In the genomic region with DNA sequence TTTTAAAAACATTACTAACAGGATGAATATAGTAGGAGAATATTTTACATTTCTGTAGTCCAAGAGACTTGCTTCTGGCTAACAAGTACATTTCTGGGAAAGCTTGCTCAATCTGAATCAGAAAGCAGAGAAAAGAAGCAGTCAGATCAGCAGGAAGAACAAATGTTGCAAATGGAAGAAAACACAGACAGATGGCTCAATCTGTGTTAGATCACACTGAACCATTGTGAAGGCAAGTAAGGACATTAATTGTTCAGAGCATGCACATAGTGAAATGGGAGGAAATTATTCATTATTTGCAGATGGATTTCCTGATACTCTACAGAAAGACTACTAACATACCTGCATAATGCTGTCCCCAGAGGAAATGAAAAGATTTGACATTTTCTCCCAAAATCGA, we compare ENCODE assay signal across 12 cellular contexts.
DNase-seq lines count a peak whose midpoint lies in the region; ATAC-seq lines count a peak whose summit lies in the region.
"Had no signal": no experiment of that assay in that cellular context is flagged by ENCODE, and none has a peak within 500 bp of the region (broad histone marks: within the 10 kb centered on the region; RNA-seq: fewer than 3 reads in every experiment).

No MANE protein-coding gene starts in this region.

- H3K9me3 ChIP-seq in right cardiac atrium (ENCODE audit: control insufficient read depth, low read length) = no peaks in the 10 kb centered on the region
- H3K9me3 ChIP-seq: colonic mucosa, upper lobe of left lung had no signal

- no peaks in the 10 kb centered on the region for H3K4me1 ChIP-seq in right cardiac atrium (ENCODE audit: control insufficient read depth, insufficient read depth, low read length)
- H3K4me1 ChIP-seq: colonic mucosa, upper lobe of left lung had no signal

- ATAC-seq in Right ventricle myocardium inferior (peak; percentile 54), right cardiac atrium (peak; percentile 40 to 49), HG03460 (IDR thresholded peaks at IDR 0.05; ENCODE audit: unreplicated experiment) (no peak), GM21529 (IDR thresholded peaks at IDR 0.05; ENCODE audit: unreplicated experiment) (no peak)

- H3K27ac ChIP-seq in right cardiac atrium (ENCODE audit: low read length) = no peak overlapping the region
- H3K27ac ChIP-seq: colonic mucosa had no signal

- H3K4me3 ChIP-seq in right cardiac atrium (ENCODE audit: low read length) = no peak overlapping the region
- H3K4me3 ChIP-seq: colonic mucosa, upper lobe of left lung had no signal

- H3K27me3 ChIP-seq in right cardiac atrium (ENCODE audit: control insufficient read depth, insufficient read depth) = no peaks in the 10 kb centered on the region
- H3K27me3 ChIP-seq: colonic mucosa, upper lobe of left lung had no signal

- intact Hi-C loops in Right ventricle myocardium inferior (cut with DNase I) = no loop called here
- intact Hi-C loops in cardiac septum (cut with DNase I) = no loop called here
- intact Hi-C loops in right cardiac atrium (cut with DNase I) = no loop called here

- DNase-seq in Right ventricle myocardium inferior (ENCODE audit: missing footprints) (no peak), cardiac septum (ENCODE audit: low spot score) (no peak), cerebellar nuclear complex (lab: John Stamatoyannopoulos, UW) (peak; percentile 75 to 97), right cardiac atrium (no peak), RPMI8226 (no peak), NCI-H1105 (lab: John Stamatoyannopoulos, UW) (no peak)
- DNase-seq: activated naive CD4-positive, alpha-beta T cell treated with anti-CD3 and anti-CD28 coated beads, Interleukin-2, amount 50 U/mL, for 16 hours; colonic mucosa; DMS79 treated with DMSO at 0.1 percent for 48 hours; upper lobe of left lung had no signal

- 53% methylated on average over 1 of the region's 1 CpG for WGBS in right cardiac atrium

Comparison
In these comparisons a context has a peak if more than half of its experiments do, and no peak if none do; other contexts are left out.
1. ATAC-seq: peak in Right ventricle myocardium inferior (single experiment) and right cardiac atrium (2 of 2); none in HG03460 (single experiment) and GM21529 (single experiment).
2. DNase-seq: peak in cerebellar nuclear complex (2 of 2); none in Right ventricle myocardium inferior (single experiment), cardiac septum (single experiment), right cardiac atrium (0 of 3), RPMI8226 (single experiment) and NCI-H1105 (single experiment).